ENCODE assay signal across 1 cellular context in the genomic region with DNA sequence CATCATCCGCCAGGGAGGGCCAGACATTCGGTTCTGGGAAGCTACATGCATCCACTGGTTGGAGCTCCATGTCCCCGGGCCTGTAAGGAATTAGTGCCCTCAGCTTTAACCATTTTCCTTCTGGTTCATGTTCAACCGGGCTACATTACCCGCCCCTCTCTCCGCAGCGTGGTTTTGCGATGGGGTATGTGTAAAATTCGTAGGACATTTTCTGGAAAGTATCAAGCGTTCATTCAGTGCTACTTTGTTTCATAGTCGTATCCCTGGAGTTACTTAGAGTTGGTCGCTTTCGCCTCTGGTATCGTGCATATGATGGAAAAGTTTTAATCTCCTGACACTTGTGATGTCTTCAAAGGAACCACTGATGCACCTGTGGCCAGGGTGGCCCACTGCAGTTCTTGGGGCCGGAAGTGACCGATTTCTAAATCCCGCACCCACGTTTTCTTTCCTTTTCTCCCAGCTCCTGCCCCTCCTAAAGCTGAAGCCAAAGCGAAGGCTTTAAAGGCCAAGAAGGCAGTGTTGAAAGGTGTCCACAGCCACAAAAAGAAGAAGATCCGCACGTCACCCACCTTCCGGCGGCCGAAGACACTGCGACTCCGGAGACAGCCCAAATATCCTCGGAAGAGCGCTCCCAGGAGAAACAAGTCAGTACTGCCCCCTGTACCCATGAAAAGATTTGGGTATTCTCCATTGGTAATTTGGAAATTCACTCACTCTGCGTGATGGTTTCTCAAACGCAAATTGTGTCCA.
TF ChIP-seq lines count a peak whose summit lies in the region.

No MANE protein-coding gene starts in this region.

TF ChIP-seq in IMR-90, 13 proteins besides CTCF, POLR2A, EP300 and RAD21:
- no peak for TF ChIP-seq MAFK (IDR thresholded peaks at IDR 0.05; ENCODE audit: low read depth, low read length)
- no peak for TF ChIP-seq RCOR1 (IDR thresholded peaks at IDR 0.05; ENCODE audit: insufficient replicate concordance, low read length)
- no peak for TF ChIP-seq BHLHE40 (IDR thresholded peaks at IDR 0.05; ENCODE audit: low read depth, low read length)
- TF ChIP-seq SMC3 (IDR thresholded peaks at IDR 0.05; ENCODE audit: low read depth, low read length): no peak
